In genomic region chr4:52861879-52862604, GRCh38 we compare ENCODE assay signal across 8 cellular contexts. TPM values are rescaled to one million over a fixed set of nuclear protein-coding genes. Genes with fewer than 3 reads are reported as not detected.
DNase-seq lines count a peak whose midpoint lies in the region; ATAC-seq and TF ChIP-seq lines count a peak whose summit lies in the region.

TSS of gene RASL11B (plus strand) at chr4:52862317. CDS start at chr4:52862508, 191 bp downstream.

- H4K91ac ChIP-seq in mesenchymal stem cell (ENCODE audit: low read length), result peak within 1 kb of the TSS; percentile 64

- peaks cover 2 to 13% of the 10 kb centered on the region in 2 experiments for H3K36me3 ChIP-seq in mesenchymal stem cell (ENCODE audit: control insufficient read depth in 1 of 2, insufficient read depth in 2 of 2, low read depth in 1 of 2, low read length in 2 of 2)

- H3K18ac ChIP-seq in mesenchymal stem cell (ENCODE audit: low read depth in 1 of 2, low read length in 2 of 2), result peak within 1 kb of the TSS in 1 of 2 experiments; percentile 88

- no peak within 1 kb of the TSS for H2AK5ac ChIP-seq in mesenchymal stem cell (ENCODE audit: low read length, severe bottlenecking)

- ATAC-seq in GM19025 (IDR thresholded peaks at IDR 0.05; ENCODE audit: low read depth, unreplicated experiment) (peak; percentile 99), HG03196 (IDR thresholded peaks at IDR 0.05; ENCODE audit: unreplicated experiment) (peak; percentile 99)

- 1% methylated on average over 68 of the region's 93 CpGs for WGBS in mesenchymal stem cell

- peaks cover 21 to 37% of the 10 kb centered on the region in 2 experiments for H3K27me3 ChIP-seq in mesenchymal stem cell (ENCODE audit: control insufficient read depth in 1 of 2, insufficient read depth in 1 of 2, low read length in 2 of 2)

- peak within 1 kb of the TSS in 1 of 2 experiments; percentile 68 for H3K14ac ChIP-seq in mesenchymal stem cell (ENCODE audit: low read length in 2 of 2)

- H2BK120ac ChIP-seq in mesenchymal stem cell (ENCODE audit: low read depth, low read length), result no peak within 1 kb of the TSS

- H4K8ac ChIP-seq in mesenchymal stem cell (ENCODE audit: low read length), result peak within 1 kb of the TSS; percentile 52

- peak within 1 kb of the TSS in 1 of 2 experiments; percentile 84 for H3K23ac ChIP-seq in mesenchymal stem cell (ENCODE audit: low read length in 2 of 2)

- no peak for TF ChIP-seq CTCF in AG09319 (IDR thresholded peaks at IDR 0.05; ENCODE audit: low read depth, low read length)

- H2BK5ac ChIP-seq in mesenchymal stem cell (ENCODE audit: low read depth, low read length, poor library complexity, severe bottlenecking), result no peak within 1 kb of the TSS

- peaks cover 26% of the 10 kb centered on the region for H3K9me3 ChIP-seq in mesenchymal stem cell (ENCODE audit: control insufficient read depth, low read length)

- H2BK12ac ChIP-seq in mesenchymal stem cell (ENCODE audit: low read length in 2 of 2), result peak within 1 kb of the TSS in 1 of 2 experiments; percentile 28

- H3K4me2 ChIP-seq in mesenchymal stem cell (ENCODE audit: low read length, poor library complexity, severe bottlenecking), result peak within 1 kb of the TSS; percentile 96

- H2AFZ ChIP-seq in mesenchymal stem cell (ENCODE audit: low read depth, low read length), result peak within 1 kb of the TSS; percentile 36

- peaks cover 13% of the 10 kb centered on the region for H3K4me1 ChIP-seq in mesenchymal stem cell (ENCODE audit: control insufficient read depth, insufficient read depth, low read depth, low read length)

- peak within 1 kb of the TSS; percentile 63 for H3K9ac ChIP-seq in mesenchymal stem cell (ENCODE audit: low read length)

- H3K4me3 ChIP-seq in mesenchymal stem cell (ENCODE audit: insufficient read depth in 1 of 2, low read depth in 1 of 2, low read length in 2 of 2), result peak within 1 kb of the TSS; percentile 67 to 81

- H2BK15ac ChIP-seq in mesenchymal stem cell (ENCODE audit: low read depth, poor library complexity, severe bottlenecking), result no peak within 1 kb of the TSS

- peaks cover 2% of the 10 kb centered on the region for H3K79me1 ChIP-seq in mesenchymal stem cell (replicated peaks; ENCODE audit: low read length, poor library complexity, severe bottlenecking)

- H3K27ac ChIP-seq in mesenchymal stem cell (ENCODE audit: low read length, poor library complexity, severe bottlenecking), result no peak within 1 kb of the TSS

- no peak within 1 kb of the TSS for H3K4ac ChIP-seq in mesenchymal stem cell (ENCODE audit: low read depth in 1 of 2, low read length in 2 of 2)

- DNase-seq in AG09319 (ENCODE audit: extremely low read depth, low read depth), result peak; percentile 25
- peak; percentile 71 for DNase-seq in NCI-H510A (lab: John Stamatoyannopoulos, UW)
- DNase-seq in activated CD8-positive, alpha-beta memory T cell treated with anti-CD3 and anti-CD28 coated beads for 1 hour (ENCODE audit: extremely low read depth in 1 of 2, low read depth in 1 of 2), result peak; percentile 22 to 78
- peak; percentile 71 for DNase-seq in effector CD8-positive, alpha-beta T cell (lab: John Stamatoyannopoulos, UW)
- DNase-seq in mesenchymal stem cell, result peak; percentile 74
- peak; percentile 66 to 81 (median 79) for DNase-seq in stimulated activated CD4-positive, alpha-beta T cell treated with anti-CD3 and anti-CD28 coated beads, TNF-alpha, amount 100 ng/mL, for 48 hours (ENCODE audit: low read depth in 3 of 3)

RNA-seq across cellular contexts. Expression of gene RASL11B, which starts in this region (rescaled TPM):
- polyA plus RNA-seq in mesenchymal stem cell (2013, experiment 1 of 2), result 0.15 TPM
- 0.36 TPM for polyA plus RNA-seq in mesenchymal stem cell (2013, experiment 2 of 2)

Comparison
In these comparisons a context has a peak if more than half of its experiments do, and no peak if none do; other contexts are left out.
1. DNase-seq: peak in every context shown above with its lines; median percentile 79 in stimulated activated CD4-positive, alpha-beta T cell treated with anti-CD3 and anti-CD28 coated beads, TNF-alpha, amount 100 ng/mL, for 48 hours; 74 in mesenchymal stem cell; 71 in NCI-H510A; 71 in effector CD8-positive, alpha-beta T cell; 50 in activated CD8-positive, alpha-beta memory T cell treated with anti-CD3 and anti-CD28 coated beads for 1 hour; 25 in AG09319.